8 cellular contexts compared by ENCODE assay signal in the genomic region with DNA sequence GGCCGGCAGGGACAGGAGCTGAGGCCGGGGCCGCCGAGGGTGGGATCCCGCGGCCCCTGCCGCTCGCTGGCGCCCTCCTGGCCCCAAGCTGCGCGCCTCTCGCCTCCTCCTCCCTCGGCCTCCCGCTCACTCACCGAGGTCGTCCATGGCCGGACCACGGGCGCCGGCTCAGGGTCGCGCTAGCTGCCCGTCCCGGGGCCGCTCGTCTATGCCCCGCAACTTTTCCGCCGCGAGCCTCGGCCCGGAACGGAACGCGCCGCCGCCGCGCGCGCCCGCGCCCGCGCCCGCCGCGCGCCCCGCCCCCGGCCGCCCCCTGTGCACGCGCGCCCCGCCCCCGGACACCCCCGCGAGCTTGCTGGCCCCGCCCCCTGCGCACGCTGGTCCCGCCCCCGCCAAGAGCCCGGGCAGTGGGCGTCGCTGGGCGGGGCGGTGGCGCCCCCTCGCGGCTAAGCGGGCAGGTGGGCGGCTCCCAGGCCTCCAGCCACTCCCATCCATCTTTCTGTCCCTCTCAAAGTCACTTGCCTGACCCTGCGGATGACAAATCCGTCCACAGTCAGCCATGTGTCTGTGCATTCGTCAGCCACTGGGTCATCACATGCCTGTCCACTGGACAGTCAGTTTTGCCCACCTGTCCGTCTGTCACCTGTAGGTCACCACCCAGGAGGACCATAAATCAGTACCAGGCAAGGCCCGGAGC.
DNase-seq lines count a peak whose midpoint lies in the region; ATAC-seq lines count a peak whose summit lies in the region.

Gene PXN (minus strand): TSS at position 248 of the 697 bp plus-strand sequence. CDS start 101 bp downstream, at position 147.

- ATAC-seq in HG03045 (IDR thresholded peaks at IDR 0.05; ENCODE audit: unreplicated experiment): peak; percentile 70

- peak; percentile 77 for DNase-seq in DMS153 treated with DMSO at 0.1 percent for 48 hours (lab: John Stamatoyannopoulos, UW; ENCODE audit: unreplicated experiment)
- DNase-seq in DMS153 (lab: John Stamatoyannopoulos, UW): no peak
- peak; percentile 58 for DNase-seq in NCI-H345 treated with DMSO at 0.1 percent for 48 hours (lab: John Stamatoyannopoulos, UW; ENCODE audit: unreplicated experiment)
- DNase-seq in activated CD4-positive, alpha-beta T cell treated with anti-CD3 and anti-CD28 coated beads for 48 hours: peak; percentile 90
- DNase-seq in left kidney (ENCODE audit: low read depth, low spot score): peak; percentile 91
- peak; percentile 91 to 93 for DNase-seq in stimulated activated CD4-positive, alpha-beta T cell treated with anti-CD3 and anti-CD28 coated beads, Interleukin-2, amount 100 ng/mL, for 24 hours

- H3K27ac ChIP-seq in cingulate gyrus (ENCODE audit: low read depth, low read length): peak within 1 kb of the TSS; percentile 44
